ENCODE assay signal across 22 cellular contexts in genomic region chr6:167738386-167738785, GRCh38.
DNase-seq lines count a peak whose midpoint lies in the region; ATAC-seq and TF ChIP-seq lines count a peak whose summit lies in the region.
"Had no signal": no experiment of that assay in that cellular context is flagged by ENCODE, and none has a peak within 500 bp of the region (broad histone marks: within the 10 kb centered on the region; RNA-seq: fewer than 3 reads in every experiment).

No MANE protein-coding gene starts in this region.

- H3K27me3 ChIP-seq in neuronal stem cell (ENCODE audit: control insufficient read depth in 3 of 3, insufficient read depth in 3 of 3, low read depth in 1 of 3, low read length in 3 of 3) = no peaks in the 10 kb centered on the region
- peaks cover 0 to 9% (median 0%) of the 10 kb centered on the region in 3 donors for H3K27me3 ChIP-seq in stomach
- H3K27me3 ChIP-seq: BLaER1 had no signal

- H3K18ac ChIP-seq in neuronal stem cell (ENCODE audit: low read length) = peak overlapping the region; percentile 52

- H3K4me3 ChIP-seq in neuronal stem cell (ENCODE audit: low read length in 2 of 2) = no peak overlapping the region
- H3K4me3 ChIP-seq in stomach = no peak overlapping the region
- H3K4me3 ChIP-seq: BLaER1, GM12878, GM23248 had no signal

- H3K4ac ChIP-seq in neuronal stem cell (ENCODE audit: low read length) = no peak overlapping the region

- H2BK5ac ChIP-seq in neuronal stem cell (ENCODE audit: low read length) = no peak overlapping the region

- DNase-seq in T-helper 17 cell = no peak
- peak; percentile 37 for DNase-seq in islet precursor cell
- DNase-seq in neuronal stem cell (ENCODE audit: low spot score) = no peak
- peak; percentile 14 for DNase-seq in stomach
- no peak for DNase-seq in HEK293T (ENCODE audit: extremely low spot score)
- DNase-seq in NCI-H69 (lab: John Stamatoyannopoulos, UW) = no peak
- no peak for DNase-seq in NOMO-1 treated with dmso at 0.1 percent for 144 hours (lab: John Stamatoyannopoulos, UW; ENCODE audit: unreplicated experiment)
- DNase-seq in EL = no peak
- DNase-seq: Caco-2; CD4-positive, CD25-positive, alpha-beta regulatory T cell; CD8-positive, alpha-beta T cell; DMS153; DND-41; GDM1; GM23248; H9; HFFc6 had no signal

- intact Hi-C loops in stomach (cut with DNase I; ENCODE audit: low total_unique reads) = no loop called here

- no peak overlapping the region for H2AFZ ChIP-seq in neuronal stem cell (ENCODE audit: low read length)
- H2AFZ ChIP-seq: GM23248 had no signal

- H3K9me3 ChIP-seq in T-helper 17 cell (ENCODE audit: control insufficient read depth, low read length, poor library complexity, severe bottlenecking) = no peaks in the 10 kb centered on the region
- peaks cover 0 to 4% of the 10 kb centered on the region in 2 donors for H3K9me3 ChIP-seq in neuronal stem cell (replicated peaks in 1 of 2; ENCODE audit: control insufficient read depth in 2 of 2, insufficient read depth in 1 of 2, low read depth in 1 of 2, low read length in 2 of 2)
- no peaks in the 10 kb centered on the region for H3K9me3 ChIP-seq in stomach
- H3K9me3 ChIP-seq: Caco-2 had no signal

- TF ChIP-seq EP300 in stomach (IDR thresholded peaks at IDR 0.05) = no peak

- no peak overlapping the region for H2BK120ac ChIP-seq in neuronal stem cell (ENCODE audit: low read depth, low read length)

- no peak overlapping the region for H4K91ac ChIP-seq in neuronal stem cell (ENCODE audit: low read depth, low read length, poor library complexity)

- no peak overlapping the region for H3K14ac ChIP-seq in neuronal stem cell (ENCODE audit: low read length)

- POLR2A ChIA-PET in HEK293T (lab: Yijun Ruan, JAX) = no interaction called here

- H3K27me3 Mint-ChIP-seq in T-helper 17 cell = peaks cover 34% of the 10 kb centered on the region
- H3K27me3 Mint-ChIP-seq: CD4-positive, CD25-positive, alpha-beta regulatory T cell had no signal

- no peaks in the 10 kb centered on the region for H3K36me3 Mint-ChIP-seq in T-helper 17 cell (ENCODE audit: low read depth)
- H3K36me3 Mint-ChIP-seq: CD4-positive, CD25-positive, alpha-beta regulatory T cell; CD8-positive, alpha-beta T cell had no signal

- H3K4me3 Mint-ChIP-seq in T-helper 17 cell = no peak overlapping the region
- H3K4me3 Mint-ChIP-seq: B cell; CD4-positive, CD25-positive, alpha-beta regulatory T cell; CD8-positive, alpha-beta T cell; H9; HFFc6 had no signal

- H3K27ac Mint-ChIP-seq in T-helper 17 cell = peak overlapping the region; percentile 1
- H3K27ac Mint-ChIP-seq: B cell; CD4-positive, CD25-positive, alpha-beta regulatory T cell; CD8-positive, alpha-beta T cell; H9; HFFc6 had no signal

- CTCF ChIA-PET in HEK293T (lab: Yijun Ruan, JAX) = no interaction called here

- H3K23ac ChIP-seq in neuronal stem cell (ENCODE audit: low read depth, low read length, poor library complexity) = no peak overlapping the region

- H3K4me1 Mint-ChIP-seq in T-helper 17 cell = no peaks in the 10 kb centered on the region
- H3K4me1 Mint-ChIP-seq: CD4-positive, CD25-positive, alpha-beta regulatory T cell had no signal

- H2BK12ac ChIP-seq in neuronal stem cell (ENCODE audit: low read length) = no peak overlapping the region

- H3K36me3 ChIP-seq in neuronal stem cell (replicated peaks in 1 of 2; ENCODE audit: control insufficient read depth in 2 of 2, insufficient read depth in 2 of 2, low read length in 2 of 2) (no peaks in the 10 kb centered on the region), stomach (no peaks in the 10 kb centered on the region)
- H3K36me3 ChIP-seq: BLaER1 had no signal

- TF ChIP-seq CTCF in stomach (IDR thresholded peaks at IDR 0.05) = no peak

- no peak for ATAC-seq in T-helper 17 cell
- ATAC-seq: CD8-positive, alpha-beta T cell; GM12878; HCT116 had no signal

- H3K79me1 ChIP-seq in neuronal stem cell (ENCODE audit: low read depth, low read length) = no peaks in the 10 kb centered on the region

- WGBS in neuronal stem cell (ENCODE audit: extremely low coverage in 2 of 2, insufficient read length in 2 of 2, insufficient replicate concordance in 1 of 2), 2 donors = no CpG with 5 or more reads among the region's 13 CpGs
- 91 to 94% (median 92%) methylated on average over 7 to 13 of the region's 13 CpGs for WGBS in stomach, 5 donors

- no peak overlapping the region for H2AK5ac ChIP-seq in neuronal stem cell (ENCODE audit: low read depth, low read length)

- H3K27ac ChIP-seq in neuronal stem cell (replicated peaks; ENCODE audit: low read length) = no peak overlapping the region
- H3K27ac ChIP-seq in stomach = no peak overlapping the region
- H3K27ac ChIP-seq: BLaER1, C4-2B, GM23248 had no signal

- H3K4me2 ChIP-seq in neuronal stem cell (ENCODE audit: insufficient read depth, low read length, poor library complexity, severe bottlenecking) = no peak overlapping the region

- H3K4me1 ChIP-seq in neuronal stem cell (ENCODE audit: control insufficient read depth in 2 of 2, insufficient read depth in 1 of 2, low read depth in 1 of 2, low read length in 2 of 2) (peaks cover 0 to 6% of the 10 kb centered on the region in 2 donors), stomach (peaks cover 7 to 22% (median 10%) of the 10 kb centered on the region in 4 donors)

- no peak overlapping the region for H2BK15ac ChIP-seq in neuronal stem cell (ENCODE audit: low read length)

- no peak for TF ChIP-seq POLR2A in stomach (IDR thresholded peaks at IDR 0.05)

- H4K8ac ChIP-seq in neuronal stem cell (ENCODE audit: low read depth, low read length) = no peak overlapping the region

- no peak overlapping the region for H3K9ac ChIP-seq in neuronal stem cell (ENCODE audit: low read depth, low read length, poor library complexity)
- H3K9ac ChIP-seq: BLaER1, GM23248 had no signal

TF ChIP-seq in HEK293T, 16 proteins besides CTCF, POLR2A, EP300 and RAD21:
- TF ChIP-seq BHLHE40 (IDR thresholded peaks at IDR 0.05; ENCODE audit: borderline replicate concordance) = no peak
- no peak for TF ChIP-seq HDGF (IDR thresholded peaks at IDR 0.05; ENCODE audit: borderline replicate concordance)

Comparison
In these comparisons a context has a peak if more than half of its experiments do, and no peak if none do; other contexts are left out.
1. DNase-seq: peak in islet precursor cell (single experiment) and stomach (single experiment); none in T-helper 17 cell (0 of 3), neuronal stem cell (single experiment), HEK293T (single experiment), NCI-H69 (single experiment), NOMO-1 treated with dmso at 0.1 percent for 144 hours (single experiment) and EL (single experiment).